ENCODE assay signal across 10 cellular contexts in genomic region chr6:44735631-44735963, GRCh38.
A peak's percentile ranks its signal among the peaks of the same experiment; 100 is the strongest.
DNase-seq lines count a peak whose midpoint lies in the region; ATAC-seq and TF ChIP-seq lines count a peak whose summit lies in the region.
"Had no signal": no experiment of that assay in that cellular context is flagged by ENCODE, and none has a peak within 500 bp of the region (broad histone marks: within the 10 kb centered on the region; RNA-seq: fewer than 3 reads in every experiment).

No MANE protein-coding gene starts in this region.

- H3K27me3 Mint-ChIP-seq in glutamatergic neuron (ENCODE audit: unreplicated experiment), result peaks cover 6% of the 10 kb centered on the region

- no peak overlapping the region for H3K27ac ChIP-seq in tibial artery
- H3K27ac ChIP-seq: parathyroid adenoma had no signal

- H3K36me3 Mint-ChIP-seq in glutamatergic neuron (ENCODE audit: unreplicated experiment), result no peaks in the 10 kb centered on the region

- TF ChIP-seq CTCF in cardiac fibroblast (IDR thresholded peaks at IDR 0.05; ENCODE audit: low read depth, low read length) (no peak), glutamatergic neuron (IDR thresholded peaks at IDR 0.05; ENCODE audit: partially characterized antibody, unreplicated experiment) (no peak), tibial artery (IDR thresholded peaks at IDR 0.05) (no peak)

- peaks cover 0 to 9% (median 5%) of the 10 kb centered on the region in 4 donors for H3K4me1 ChIP-seq in tibial artery
- H3K4me1 ChIP-seq: parathyroid adenoma had no signal

- H3K27ac Mint-ChIP-seq in glutamatergic neuron (ENCODE audit: unreplicated experiment), result no peak overlapping the region

- ATAC-seq in GM18868 (IDR thresholded peaks at IDR 0.05; ENCODE audit: unreplicated experiment), result peak; percentile 58
- ATAC-seq in HG03175 (IDR thresholded peaks at IDR 0.05; ENCODE audit: unreplicated experiment), result peak; percentile 40

- no peak overlapping the region for H3K4me3 ChIP-seq in cardiac fibroblast (replicated peaks in 1 of 2; ENCODE audit: low read depth in 2 of 2, low read length in 2 of 2)
- no peak overlapping the region for H3K4me3 ChIP-seq in tibial artery

- H3K9me3 ChIP-seq in tibial artery, result no peaks in the 10 kb centered on the region

- DNase-seq in A172 (ENCODE audit: low spot score) (peak; percentile 45), cardiac fibroblast (ENCODE audit: low read depth in 2 of 2) (peak; percentile 15 to 86), GOT3 (lab: John Stamatoyannopoulos, UW) (no peak), glutamatergic neuron (no peak), NCI-H1417 treated with DMSO at 0.1 percent for 48 hours (lab: John Stamatoyannopoulos, UW) (no peak), tibial artery (no peak)
- DNase-seq: NCI-H446 had no signal

- peaks cover 5% of the 10 kb centered on the region for H3K4me1 Mint-ChIP-seq in glutamatergic neuron (ENCODE audit: low read depth, unreplicated experiment)

- intact Hi-C loops in tibial artery (cut with DNase I; ENCODE audit: low total_unique reads), result no loop called here

- H3K27me3 ChIP-seq in tibial artery, result no peaks in the 10 kb centered on the region

- H3K9me3 Mint-ChIP-seq in glutamatergic neuron (ENCODE audit: unreplicated experiment), result peaks cover 1% of the 10 kb centered on the region

- no peak overlapping the region for H3K4me3 Mint-ChIP-seq in glutamatergic neuron (ENCODE audit: unreplicated experiment)

- no peaks in the 10 kb centered on the region for H3K36me3 ChIP-seq in tibial artery

Comparison
In these comparisons a context has a peak if more than half of its experiments do, and no peak if none do; other contexts are left out.
1. DNase-seq: peak in A172 (single experiment) and cardiac fibroblast (2 of 2); none in GOT3 (single experiment), glutamatergic neuron (single experiment), NCI-H1417 treated with DMSO at 0.1 percent for 48 hours (single experiment) and tibial artery (0 of 2).